Comparison of ENCODE assay signal across 15 cellular contexts in the genomic region with DNA sequence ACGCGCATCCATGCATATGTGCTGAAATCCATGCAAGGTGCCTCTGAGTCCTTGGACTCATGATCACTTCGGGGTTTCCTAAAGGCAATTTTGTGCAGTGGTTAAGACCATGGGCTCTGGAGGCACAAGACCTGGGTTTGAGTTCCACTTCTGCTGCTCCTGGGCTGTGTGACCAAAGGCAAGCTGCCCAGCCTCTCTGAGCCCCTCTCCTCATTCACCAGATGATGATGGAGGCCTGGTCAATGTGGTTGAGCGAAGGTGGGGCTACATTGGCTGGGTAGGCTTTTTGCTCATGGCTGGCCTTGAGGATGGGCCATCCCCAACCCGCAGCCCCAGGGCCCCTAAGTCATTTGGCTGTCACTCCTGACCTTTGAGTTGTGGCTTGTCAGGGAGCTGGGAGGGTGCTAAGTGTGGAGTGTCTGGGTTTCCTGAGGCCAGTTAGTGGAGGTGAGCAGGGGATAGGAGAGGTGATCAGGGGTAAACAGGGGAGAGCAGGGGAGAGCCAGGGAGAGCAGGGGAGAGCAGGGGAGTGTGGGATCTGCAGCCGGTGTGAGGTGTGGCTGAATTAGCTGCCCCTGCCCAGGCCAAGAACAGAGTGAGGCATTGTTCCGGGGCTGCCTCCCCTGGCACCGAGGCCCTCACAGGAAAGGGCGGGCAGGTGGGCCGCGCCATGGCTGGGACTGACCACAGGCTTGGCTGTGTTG.
"Had no signal": no experiment of that assay in that cellular context is flagged by ENCODE, and none has a peak within 500 bp of the region (broad histone marks: within the 10 kb centered on the region; RNA-seq: fewer than 3 reads in every experiment).

No MANE protein-coding gene starts in this region.

- H3K27ac ChIP-seq: lower lobe of right lung, suprapubic skin, upper lobe of left lung had no signal

- ATAC-seq: activated naive CD4-positive, alpha-beta T cell treated with anti-CD3 and anti-CD28 coated beads, Interleukin-2, amount 50 U/mL, for 72 hours; lower lobe of right lung had no signal

- H3K27ac Mint-ChIP-seq: activated T-helper 2 cell treated with anti-CD3 and anti-CD28 coated beads, Interferon-gamma antibody, Interleukin-2, Interleukin-4, amounts not matched to agents 10 μg/mL and 5 μg/mL and 100 μg/mL, durations not matched to agents 14 hours and 24 hours and 36 hours; stimulated activated naive CD8-positive, alpha-beta T cell treated with anti-CD3 and anti-CD28 coated beads, Interleukin-15, Interleukin-2, amounts not matched to agents 100 ng/mL and 50 ng/mL, for 24 hours had no signal

- H3K27me3 ChIP-seq: suprapubic skin, upper lobe of left lung had no signal

- H3K9me3 Mint-ChIP-seq: activated naive CD4-positive, alpha-beta T cell treated with anti-CD3 and anti-CD28 coated beads, Interleukin-2, amount 50 U/mL, for 72 hours; activated T-helper 2 cell treated with anti-CD3 and anti-CD28 coated beads, Interferon-gamma antibody, Interleukin-2, Interleukin-4, amounts not matched to agents 10 μg/mL and 5 μg/mL and 100 μg/mL, durations not matched to agents 14 hours and 24 hours and 36 hours; brain; central memory CD8-positive, alpha-beta T cell; stimulated activated naive CD8-positive, alpha-beta T cell treated with anti-CD3 and anti-CD28 coated beads, Interleukin-15, Interleukin-2, amounts not matched to agents 100 ng/mL and 50 ng/mL, for 24 hours had no signal

- H3K27me3 Mint-ChIP-seq: central memory CD8-positive, alpha-beta T cell had no signal

- DNase-seq: activated CD4-positive, CD25-positive, alpha-beta regulatory T cell treated with anti-CD3 and anti-CD28 coated beads, Interleukin-2, amount 50 U/mL, for 72 hours; activated T-cell treated with anti-CD3 and anti-CD28 coated beads for 4 hours; amygdala; effector CD8-positive, alpha-beta T cell; hypothalamus; lower lobe of right lung; retina; T-helper 1 cell had no signal

- H3K36me3 Mint-ChIP-seq: activated naive CD4-positive, alpha-beta T cell treated with anti-CD3 and anti-CD28 coated beads, Interleukin-2, amount 50 U/mL, for 72 hours; brain had no signal

- H3K36me3 ChIP-seq: lower lobe of right lung, suprapubic skin, upper lobe of left lung had no signal

- H3K9me3 ChIP-seq: lower lobe of right lung, suprapubic skin, upper lobe of left lung had no signal

- H3K4me3 ChIP-seq: lower lobe of right lung, suprapubic skin, upper lobe of left lung had no signal

- H3K4me3 Mint-ChIP-seq: brain; central memory CD8-positive, alpha-beta T cell; stimulated activated naive CD8-positive, alpha-beta T cell treated with anti-CD3 and anti-CD28 coated beads, Interleukin-15, Interleukin-2, amounts not matched to agents 100 ng/mL and 50 ng/mL, for 24 hours had no signal

- H3K4me1 ChIP-seq: lower lobe of right lung, suprapubic skin, upper lobe of left lung had no signal

- H3K4me1 Mint-ChIP-seq: central memory CD8-positive, alpha-beta T cell had no signal
